In the genomic region with DNA sequence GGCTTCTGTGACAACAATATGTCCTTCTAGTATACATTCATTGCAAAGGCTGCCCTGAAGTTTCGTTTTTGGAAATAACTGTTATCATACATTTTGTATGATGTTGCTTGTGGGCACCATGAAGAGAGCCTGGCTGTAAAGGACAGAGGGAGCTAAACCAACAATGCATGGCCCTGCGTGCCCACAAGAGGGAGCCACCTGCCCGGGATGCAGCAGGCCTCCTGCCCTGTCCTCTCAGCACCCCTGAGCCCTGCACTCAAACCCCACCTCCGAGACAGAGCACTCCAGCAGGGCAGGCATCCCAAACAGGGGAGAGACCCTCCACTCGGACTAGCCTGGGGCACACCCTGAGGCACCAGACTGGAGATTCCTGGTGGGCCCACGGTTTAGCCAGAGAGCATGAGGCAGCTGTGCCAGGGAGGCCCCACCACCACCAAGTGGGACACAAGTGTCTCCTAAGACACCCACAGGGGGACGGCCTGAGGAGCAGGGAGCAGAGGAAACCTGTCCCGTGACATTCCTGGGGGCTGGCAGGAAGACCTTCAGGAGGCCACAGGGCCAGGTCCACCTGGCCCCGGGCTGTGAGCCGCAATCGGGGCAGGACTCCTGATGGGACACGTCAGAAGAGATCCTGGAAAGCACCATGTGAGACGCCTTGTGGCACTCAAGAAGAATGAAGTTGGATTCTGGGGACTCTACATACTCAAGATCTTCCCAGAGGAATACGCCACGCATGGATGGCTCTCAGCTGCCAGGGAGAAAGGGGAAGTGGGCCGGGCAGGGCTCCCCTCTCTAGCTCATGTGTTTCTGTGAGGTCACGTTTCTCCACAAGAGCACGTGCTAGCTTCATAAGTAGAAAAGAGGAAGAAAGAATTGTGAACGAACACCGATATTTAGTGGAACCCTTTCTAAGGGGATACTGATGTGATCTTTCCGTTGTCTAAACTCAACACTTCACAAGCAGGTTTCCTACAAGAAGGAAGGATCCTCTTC, we compare ENCODE assay signal across 1 cellular context.
TF ChIP-seq lines count a peak whose summit lies in the region.

No MANE protein-coding gene starts in this region.

TF ChIP-seq in GM12878, 131 proteins besides CTCF, POLR2A, EP300 and RAD21:
- TF ChIP-seq SPI1 (IDR thresholded peaks at IDR 0.05; ENCODE audit: borderline replicate concordance, insufficient read depth, low read depth, low read length) (peak; percentile 33; the same call in 1 of the 2 replicates), BHLHE40 (IDR thresholded peaks at IDR 0.05; ENCODE audit: borderline replicate concordance in 1 of 2, low read depth in 2 of 2, low read length in 1 of 2) (peak in 1 of 2 experiments; percentile 68; a peak in 1 of 4 replicates)
